ENCODE assay signal across 8 cellular contexts in the genomic region with DNA sequence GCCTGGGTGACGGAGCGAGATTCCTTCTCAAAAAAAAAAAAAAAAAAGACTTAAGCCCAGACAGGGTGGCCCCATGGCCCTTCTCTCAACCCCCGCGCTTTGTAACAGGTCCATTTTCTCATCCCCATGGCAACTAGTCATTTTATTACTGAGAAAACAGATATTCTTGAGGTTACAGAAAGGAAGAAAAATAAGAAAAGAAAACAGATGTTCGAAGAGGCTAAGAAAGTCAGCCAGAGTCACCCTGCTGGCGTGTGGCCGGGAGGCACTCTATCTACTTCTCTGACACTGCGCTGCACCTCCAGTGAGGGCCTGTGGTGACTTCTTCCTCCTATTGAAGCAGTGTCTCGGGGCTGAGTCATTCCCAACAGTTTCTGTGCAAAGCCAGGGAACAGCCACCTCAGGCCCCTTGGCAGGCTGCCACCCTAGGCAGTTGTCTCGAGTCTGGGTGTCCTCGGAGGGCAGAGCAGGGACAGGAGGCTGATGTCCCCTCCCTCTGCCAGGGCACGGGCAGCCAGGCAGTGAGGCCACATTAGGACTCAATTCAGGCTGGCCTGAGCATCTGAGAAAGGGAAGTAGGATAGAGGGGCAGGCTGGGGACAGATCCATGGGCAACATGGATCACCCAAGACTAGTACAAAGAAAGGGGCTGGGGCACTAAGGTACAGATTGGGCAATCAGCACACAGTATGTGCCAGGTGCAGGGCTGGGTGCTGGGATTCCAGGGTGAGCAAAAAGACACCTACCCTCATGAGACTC. TPM values are rescaled to one million over a fixed set of nuclear protein-coding genes. Genes with fewer than 3 reads are reported as not detected.
DNase-seq lines count a peak whose midpoint lies in the region; ATAC-seq and TF ChIP-seq lines count a peak whose summit lies in the region.

No MANE protein-coding gene starts in this region.

- no peaks in the 10 kb centered on the region for H3K4me1 Mint-ChIP-seq in activated T-cell treated with anti-CD3 and anti-CD28 coated beads, Interleukin-2, amount 50 U/mL, for 4 hours (ENCODE audit: low read depth)
- H3K4me1 Mint-ChIP-seq in endothelial cell (ENCODE audit: unreplicated experiment) = no peaks in the 10 kb centered on the region

- H3K27me3 Mint-ChIP-seq in activated T-cell treated with anti-CD3 and anti-CD28 coated beads, Interleukin-2, amount 50 U/mL, for 4 hours (ENCODE audit: low read depth) = peaks cover 1% of the 10 kb centered on the region
- H3K27me3 Mint-ChIP-seq in endothelial cell (ENCODE audit: unreplicated experiment) = no peaks in the 10 kb centered on the region

- no peak overlapping the region for H4K91ac ChIP-seq in trophoblast cell (ENCODE audit: low read depth, low read length)

- H2BK120ac ChIP-seq in trophoblast cell (ENCODE audit: insufficient read depth, low read length, poor library complexity) = no peak overlapping the region

- no peak overlapping the region for H3K4me3 ChIP-seq in trophoblast cell (ENCODE audit: low read depth, low read length)

- TF ChIP-seq CTCF in endothelial cell (IDR thresholded peaks at IDR 0.05; ENCODE audit: unreplicated experiment) = no peak

- no peak overlapping the region for H3K4ac ChIP-seq in trophoblast cell (ENCODE audit: low read depth, low read length)

- H3K9me3 Mint-ChIP-seq in activated T-cell treated with anti-CD3 and anti-CD28 coated beads, Interleukin-2, amount 50 U/mL, for 4 hours = no peaks in the 10 kb centered on the region
- no peaks in the 10 kb centered on the region for H3K9me3 Mint-ChIP-seq in endothelial cell (ENCODE audit: unreplicated experiment)

- no peak overlapping the region for H3K27ac ChIP-seq in trophoblast cell (ENCODE audit: low read depth, low read length)

- H3K9me3 ChIP-seq in trophoblast cell (ENCODE audit: insufficient read depth, low read depth, low read length) = peaks cover 2% of the 10 kb centered on the region

- no peak overlapping the region for H2AFZ ChIP-seq in trophoblast cell (ENCODE audit: insufficient read depth, low read length, poor library complexity)

- H3K27ac Mint-ChIP-seq in endothelial cell (ENCODE audit: unreplicated experiment) = no peak overlapping the region

- no peak overlapping the region for H3K18ac ChIP-seq in trophoblast cell (ENCODE audit: low read length)

- H4K12ac ChIP-seq in trophoblast cell (ENCODE audit: low read depth, low read length) = no peak overlapping the region

- H3K4me1 ChIP-seq in trophoblast cell (ENCODE audit: control insufficient read depth in 1 of 2, insufficient read depth in 2 of 2, low read length in 2 of 2) = no peaks in the 10 kb centered on the region

- no peaks in the 10 kb centered on the region for H3K79me1 ChIP-seq in trophoblast cell (ENCODE audit: low read length)

- H3K14ac ChIP-seq in trophoblast cell (ENCODE audit: low read length) = no peak overlapping the region

- peak in 2 of 3 donors; percentile 14 to 39 for DNase-seq in stimulated activated CD4-positive, alpha-beta T cell treated with anti-CD3 and anti-CD28 coated beads, Interleukin-12 subunit alpha, Interleukin-12 subunit beta, amount 100 ng/mL, for 48 hours (ENCODE audit: low read depth in 2 of 3, low spot score in 1 of 3)
- no peak for DNase-seq in stimulated activated CD4-positive, alpha-beta T cell treated with anti-CD3 and anti-CD28 coated beads, Interleukin-4, amount 100 ng/mL, for 24 hours
- peak; percentile 82 for DNase-seq in NCI-H2029 treated with DMSO at 0.1 percent for 48 hours (lab: John Stamatoyannopoulos, UW)
- no peak for DNase-seq in activated T-cell treated with anti-CD3 and anti-CD28 coated beads, Interleukin-2, amount 50 U/mL, for 4 hours
- DNase-seq in glomerular visceral epithelial cell (ENCODE audit: extremely low spot score) = peak; percentile 89
- DNase-seq in trophoblast cell = peak; percentile 52 to 61
- DNase-seq in endothelial cell (ENCODE audit: low spot score) = no peak

- H3K36me3 Mint-ChIP-seq in activated T-cell treated with anti-CD3 and anti-CD28 coated beads, Interleukin-2, amount 50 U/mL, for 4 hours (ENCODE audit: insufficient read depth) = no peaks in the 10 kb centered on the region
- no peaks in the 10 kb centered on the region for H3K36me3 Mint-ChIP-seq in endothelial cell (ENCODE audit: low read depth, unreplicated experiment)

- no peak overlapping the region for H3K4me3 Mint-ChIP-seq in activated T-cell treated with anti-CD3 and anti-CD28 coated beads, Interleukin-2, amount 50 U/mL, for 4 hours
- no peak overlapping the region for H3K4me3 Mint-ChIP-seq in endothelial cell (ENCODE audit: unreplicated experiment)

- peak; percentile 59 to 73 for ATAC-seq in activated T-cell treated with anti-CD3 and anti-CD28 coated beads, Interleukin-2, amount 50 U/mL, for 4 hours
- no peak for ATAC-seq in GM19328 (IDR thresholded peaks at IDR 0.05; ENCODE audit: unreplicated experiment)

- H3K79me2 ChIP-seq in trophoblast cell (ENCODE audit: control insufficient read depth, insufficient read depth, low read length, poor library complexity) = no peaks in the 10 kb centered on the region

- no peak overlapping the region for H2AK5ac ChIP-seq in trophoblast cell (ENCODE audit: low read length)

- H3K27me3 ChIP-seq in trophoblast cell (ENCODE audit: insufficient read depth, low read length) = no peaks in the 10 kb centered on the region

- H3K9ac ChIP-seq in trophoblast cell (ENCODE audit: low read length) = no peak overlapping the region

- no peak overlapping the region for H2BK5ac ChIP-seq in trophoblast cell (ENCODE audit: low read depth, low read length, poor library complexity)

- H2BK12ac ChIP-seq in trophoblast cell (ENCODE audit: low read length) = no peak overlapping the region

- H3K36me3 ChIP-seq in trophoblast cell (ENCODE audit: control insufficient read depth in 1 of 2, insufficient read depth in 2 of 2, low read length in 2 of 2) = no peaks in the 10 kb centered on the region

- no peak overlapping the region for H3K23ac ChIP-seq in trophoblast cell (ENCODE audit: low read length)

- WGBS in trophoblast cell (ENCODE audit: extremely low coverage, insufficient coverage, insufficient read length) = no CpG with 5 or more reads among the region's 12 CpGs

- H3K4me2 ChIP-seq in trophoblast cell (ENCODE audit: low read length) = no peak overlapping the region

- H4K8ac ChIP-seq in trophoblast cell (ENCODE audit: low read depth, low read length) = no peak overlapping the region

RNA-seq across cellular contexts. Expression of gene SYVN1, which starts 16.4 kb away (rescaled TPM):
- 10 to 100 TPM; 36.8 to 51.5 (median 47.2) TPM for total RNA-seq in activated T-cell treated with anti-CD3 and anti-CD28 coated beads, Interleukin-2, amount 50 U/mL, for 4 hours
- 55.0 and 60.0 TPM in 2 replicates for polyA plus RNA-seq in trophoblast cell (2013)
- 32.2 TPM for total RNA-seq in endothelial cell (ENCODE audit: unreplicated experiment)

RNA-seq across cellular contexts. Expression of gene SPDYC, which starts 19.3 kb away (rescaled TPM):
- not detected for total RNA-seq in activated T-cell treated with anti-CD3 and anti-CD28 coated beads, Interleukin-2, amount 50 U/mL, for 4 hours
- 3.9 TPM in 2 replicates for polyA plus RNA-seq in trophoblast cell (2013)
- total RNA-seq in endothelial cell (ENCODE audit: unreplicated experiment) = not detected

RNA-seq across cellular contexts. Expression of gene MRPL49, which starts 28.6 kb away (rescaled TPM):
- 100 to 1,000 TPM; 102 to 110 (median 104) TPM for total RNA-seq in activated T-cell treated with anti-CD3 and anti-CD28 coated beads, Interleukin-2, amount 50 U/mL, for 4 hours
- 40.1 and 43.1 TPM in 2 replicates for polyA plus RNA-seq in trophoblast cell (2013)
- total RNA-seq in endothelial cell (ENCODE audit: unreplicated experiment) = 40.2 TPM

RNA-seq across cellular contexts. Expression of gene FAU, which starts 28.8 kb away (rescaled TPM):
- total RNA-seq in activated T-cell treated with anti-CD3 and anti-CD28 coated beads, Interleukin-2, amount 50 U/mL, for 4 hours = 1,000 to 10,000 TPM; 1,673 to 1,831 (median 1,724) TPM
- polyA plus RNA-seq in trophoblast cell (2013) = 1,352 and 1,391 TPM in 2 replicates
- total RNA-seq in endothelial cell (ENCODE audit: unreplicated experiment) = 998 TPM

RNA-seq across cellular contexts. Expression of gene CAPN1, which starts 31.0 kb away (rescaled TPM):
- 10 to 100 TPM; 65.5 to 86.2 (median 81.9) TPM for total RNA-seq in activated T-cell treated with anti-CD3 and anti-CD28 coated beads, Interleukin-2, amount 50 U/mL, for 4 hours
- 183 and 194 TPM in 2 replicates for polyA plus RNA-seq in trophoblast cell (2013)
- total RNA-seq in endothelial cell (ENCODE audit: unreplicated experiment) = 148 TPM

Comparison
In these comparisons a context has a peak if more than half of its experiments do, and no peak if none do; other contexts are left out.
1. DNase-seq: peak in stimulated activated CD4-positive, alpha-beta T cell treated with anti-CD3 and anti-CD28 coated beads, Interleukin-12 subunit alpha, Interleukin-12 subunit beta, amount 100 ng/mL, for 48 hours (2 of 3), NCI-H2029 treated with DMSO at 0.1 percent for 48 hours (single experiment), glomerular visceral epithelial cell (single experiment) and trophoblast cell (2 of 2); none in stimulated activated CD4-positive, alpha-beta T cell treated with anti-CD3 and anti-CD28 coated beads, Interleukin-4, amount 100 ng/mL, for 24 hours (single experiment), activated T-cell treated with anti-CD3 and anti-CD28 coated beads, Interleukin-2, amount 50 U/mL, for 4 hours (single experiment) and endothelial cell (single experiment).